Comparison of ENCODE assay signal across 11 cellular contexts in genomic region chr17:45785373-45786193, GRCh38. TPM values are rescaled to one million over a fixed set of nuclear protein-coding genes. Genes with fewer than 3 reads are reported as not detected.
A peak's percentile ranks its signal among the peaks of the same experiment; 100 is the strongest.
DNase-seq lines count a peak whose midpoint lies in the region; ATAC-seq, FAIRE-seq and TF ChIP-seq lines count a peak whose summit lies in the region.
"Had no signal": no experiment of that assay in that cellular context is flagged by ENCODE, and none has a peak within 500 bp of the region (broad histone marks: within the 10 kb centered on the region; RNA-seq: fewer than 3 reads in every experiment).

No MANE protein-coding gene starts in this region.

- H3K9ac ChIP-seq in HUES48 (ENCODE audit: low read depth, low read length) = no peak overlapping the region

- peaks cover 90% of the 10 kb centered on the region for H3K27me3 ChIP-seq in HUES48 (ENCODE audit: control insufficient read depth, insufficient read depth, low read length)
- H3K27me3 ChIP-seq in effector memory CD4-positive, alpha-beta T cell (replicated peaks; ENCODE audit: control insufficient read depth, insufficient read depth, low read length, poor library complexity, severe bottlenecking) = peaks cover 23% of the 10 kb centered on the region

- H3K4me1 ChIP-seq in A549 (peaks cover 5% of the 10 kb centered on the region; the same call in 1 of the 3 replicates), HUES48 (ENCODE audit: control insufficient read depth, insufficient read depth, low read length) (peaks cover 17% of the 10 kb centered on the region)
- peaks cover 16% of the 10 kb centered on the region for H3K4me1 ChIP-seq in effector memory CD4-positive, alpha-beta T cell (ENCODE audit: control insufficient read depth, insufficient read depth, low read length, poor library complexity, severe bottlenecking)

- FAIRE-seq in A549 (lab: Jason Lieb, UNC) = no peak
- FAIRE-seq: D721Med, endometrium had no signal

- H3K4me3 ChIP-seq in A549 = peak overlapping the region; percentile 50; the same call in 2 of the 3 replicates
- H3K4me3 ChIP-seq in HUES48 (ENCODE audit: low read depth, low read length) = peak overlapping the region; percentile 64
- H3K4me3 ChIP-seq in effector memory CD4-positive, alpha-beta T cell (ENCODE audit: insufficient read depth, low read depth, low read length, poor library complexity, severe bottlenecking) = peak overlapping the region; percentile 71

- WGBS in A549 (ENCODE audit: missing lambda C conversion rate) = 87% methylated on average over 36 of the region's 40 CpGs

- H3K9me3 ChIP-seq in A549 (no peaks in the 10 kb centered on the region), HUES48 (ENCODE audit: control insufficient read depth, insufficient read depth, low read length) (no peaks in the 10 kb centered on the region)
- H3K9me3 ChIP-seq in effector memory CD4-positive, alpha-beta T cell (ENCODE audit: control insufficient read depth, low read length) = no peaks in the 10 kb centered on the region

- TF ChIP-seq CTCF in A549 (IDR thresholded peaks at IDR 0.05) = no peak
- TF ChIP-seq CTCF in nephron progenitor cell (IDR thresholded peaks at IDR 0.05) = no peak

- CTCF ChIA-PET in A549 (lab: Yijun Ruan, JAX) = interaction anchor here (2.7 to 6.1 kb wide), 4 partner anchors 46 to 124 kb away, joined by 11 to 58 read pairs (median 34); no protein-coding TSS in a partner anchor

- no peak overlapping the region for H3K27ac Mint-ChIP-seq in nephron progenitor cell

- peak overlapping the region; percentile 98 for H3K4me2 ChIP-seq in A549

- no peaks in the 10 kb centered on the region for H3K9me3 Mint-ChIP-seq in nephron progenitor cell

- H3K36me3 ChIP-seq in HUES48 (ENCODE audit: control insufficient read depth, insufficient read depth, low read length) = no peaks in the 10 kb centered on the region
- no peaks in the 10 kb centered on the region for H3K36me3 ChIP-seq in effector memory CD4-positive, alpha-beta T cell (ENCODE audit: control insufficient read depth, insufficient read depth, low read length)

- peaks cover 11% of the 10 kb centered on the region for H3K4me1 Mint-ChIP-seq in nephron progenitor cell

- TF ChIP-seq POLR2A in A549 (IDR thresholded peaks at IDR 0.05; ENCODE audit: low read length) = no peak

- peak overlapping the region; percentile 55 for H3K4me3 Mint-ChIP-seq in nephron progenitor cell

- ATAC-seq in A549 (no peak), HG02981 (IDR thresholded peaks at IDR 0.05; ENCODE audit: unreplicated experiment) (no peak), GM21447 (IDR thresholded peaks at IDR 0.05; ENCODE audit: unreplicated experiment) (no peak)

- no peak for TF ChIP-seq EP300 in A549 (IDR thresholded peaks at IDR 0.05)

- POLR2A ChIA-PET in A549 (lab: Yijun Ruan, JAX) = no interaction called here

- DNase-seq in A549 (ENCODE audit: low read depth in 1 of 2, low spot score in 1 of 2) (no peak), nephron progenitor cell (no peak), SKM-1 (lab: John Stamatoyannopoulos, UW; ENCODE audit: unreplicated experiment) (no peak), NCI-H2171 (lab: John Stamatoyannopoulos, UW) (no peak)
- no peak for DNase-seq in effector memory CD4-positive, alpha-beta T cell
- DNase-seq: NCI-H774 had no signal

- TF ChIP-seq RAD21 in A549 (conservative IDR thresholded peaks at IDR 0.05 in 1 of 2, IDR thresholded peaks at IDR 0.05 in 1 of 2) = no peak

- peaks cover 93% of the 10 kb centered on the region for H3K27me3 Mint-ChIP-seq in nephron progenitor cell (ENCODE audit: low read depth, poor library complexity)

- H3K36me3 Mint-ChIP-seq in nephron progenitor cell (ENCODE audit: low read depth) = no peaks in the 10 kb centered on the region

- H3K27ac ChIP-seq in A549 = peak overlapping the region in 1 of 2 experiments; percentile 75; a peak in 3 of 6 replicates
- no peak overlapping the region for H3K27ac ChIP-seq in HUES48 (ENCODE audit: low read depth, low read length)
- H3K27ac ChIP-seq in effector memory CD4-positive, alpha-beta T cell (ENCODE audit: insufficient read depth, low read length, poor library complexity, severe bottlenecking) = no peak overlapping the region

TF ChIP-seq in A549, 52 proteins besides CTCF, POLR2A, EP300 and RAD21:
- 0 out of 2 replicates have a peak, but pooled peaks have one; percentile 1 for TF ChIP-seq RNF2 (IDR thresholded peaks at IDR 0.05; ENCODE audit: borderline replicate concordance, low read depth)
- no peak for TF ChIP-seq JUN (IDR thresholded peaks at IDR 0.05)

RNA-seq across cellular contexts. Expression of gene CRHR1, which starts 1.5 kb away (rescaled TPM):
- polyA plus RNA-seq in A549 (2011; rRNA removed) = 0.09 TPM in 1 of 2 replicates, not detected in the other
- polyA plus RNA-seq in A549 (2012; cell fraction: cytosol; rRNA removed) = 0.04 and 0.08 TPM in 2 replicates
- 0.05 and 0.10 TPM in 2 replicates for polyA plus RNA-seq in A549 (2012; cell fraction: nucleus; rRNA removed)
- polyA plus RNA-seq in A549 (2017; fragmentation: RNase III; extraction: RNeasy Plus Mini Kit Qiagen cat#74134 plus additional on column Dnase treatment) = 0.12 TPM in 1 of 3 replicates, not detected in the others
- not detected in 2 replicates for polyA minus RNA-seq in A549 (2011; rRNA and poly(A)+ RNA removed)

RNA-seq across cellular contexts. Expression of gene SPPL2C, which starts 59.1 kb away (rescaled TPM):
- polyA plus RNA-seq in A549 (2011; rRNA removed) = not detected in 2 replicates
- not detected in 2 replicates for polyA plus RNA-seq in A549 (2012; cell fraction: cytosol; rRNA removed)
- polyA plus RNA-seq in A549 (2012; cell fraction: nucleus; rRNA removed) = not detected in 2 replicates
- polyA plus RNA-seq in A549 (2017; fragmentation: RNase III; extraction: RNeasy Plus Mini Kit Qiagen cat#74134 plus additional on column Dnase treatment) = not detected in 3 replicates
- not detected in 2 replicates for polyA minus RNA-seq in A549 (2011; rRNA and poly(A)+ RNA removed)
